In genomic region chr12:6207254-6207942, GRCh38 we compare ENCODE assay signal across 11 cellular contexts. TPM values are rescaled to one million over a fixed set of nuclear protein-coding genes. Genes with fewer than 3 reads are reported as not detected.
DNase-seq lines count a peak whose midpoint lies in the region; ATAC-seq and TF ChIP-seq lines count a peak whose summit lies in the region.
"Had no signal": no experiment of that assay in that cellular context is flagged by ENCODE, and none has a peak within 500 bp of the region (broad histone marks: within the 10 kb centered on the region; RNA-seq: fewer than 3 reads in every experiment).

No MANE protein-coding gene starts in this region.

- no peak for TF ChIP-seq POLR2A in gastrocnemius medialis (IDR thresholded peaks at IDR 0.05)

- H3K4me1 Mint-ChIP-seq in chondrocyte (ENCODE audit: low read depth) = peaks cover 54% of the 10 kb centered on the region

- no peak for DNase-seq in chondrocyte (ENCODE audit: low spot score)
- DNase-seq in gastrocnemius medialis = no peak
- no peak for DNase-seq in NCI-H82 treated with DMSO at 0.1 percent for 48 hours (lab: John Stamatoyannopoulos, UW; ENCODE audit: unreplicated experiment)
- DNase-seq in NCI-H2107 (lab: John Stamatoyannopoulos, UW) = no peak
- DNase-seq in dedifferentiated amniotic fluid mesenchymal stem cell (ENCODE audit: extremely low spot score) = no peak
- no peak for DNase-seq in DMS 273 treated with DMSO at 0.1 percent for 48 hours (lab: John Stamatoyannopoulos, UW)

- H3K27ac Mint-ChIP-seq in chondrocyte (ENCODE audit: unreplicated experiment) = peak overlapping the region; percentile 32
- H3K27ac Mint-ChIP-seq: B cell had no signal

- in situ Hi-C loops in gastrocnemius medialis (cut with MboI; ENCODE audit: low sequenced_read_pairs in 4 of 4) = no loop called here

- H3K27ac ChIP-seq in C4-2B (0 out of 2 replicates have a peak overlapping the region, but pooled peaks have one; percentile 1), layer of hippocampus (ENCODE audit: low read depth, low read length) (peak overlapping the region; percentile 71), gastrocnemius medialis (peak overlapping the region; percentile 36 to 85 (median 82))

- no peak overlapping the region for H3K4me3 Mint-ChIP-seq in chondrocyte (ENCODE audit: unreplicated experiment)
- H3K4me3 Mint-ChIP-seq: B cell; stimulated activated effector memory CD8-positive, alpha-beta T cell treated with anti-CD3 and anti-CD28 coated beads, Interleukin-12 subunit alpha, Interleukin-12 subunit beta, amount 100 ng/mL, for 72 hours had no signal

- no peak for TF ChIP-seq CTCF in C4-2B (conservative IDR thresholded peaks at IDR 0.05)
- no peak for TF ChIP-seq CTCF in chondrocyte (IDR thresholded peaks at IDR 0.05)
- TF ChIP-seq CTCF in gastrocnemius medialis (IDR thresholded peaks at IDR 0.05 in 4 of 5, conservative IDR thresholded peaks at IDR 0.05 in 1 of 5) = no peak

- H3K9me3 Mint-ChIP-seq in chondrocyte (ENCODE audit: low read depth) = no peaks in the 10 kb centered on the region
- H3K9me3 Mint-ChIP-seq: stimulated activated effector memory CD8-positive, alpha-beta T cell treated with anti-CD3 and anti-CD28 coated beads, Interleukin-12 subunit alpha, Interleukin-12 subunit beta, amount 100 ng/mL, for 72 hours had no signal

- peaks cover 32 to 37% of the 10 kb centered on the region in 2 donors for H3K4me1 ChIP-seq in gastrocnemius medialis

- no peaks in the 10 kb centered on the region for H3K27me3 Mint-ChIP-seq in chondrocyte (ENCODE audit: low read depth)

- H3K27me3 ChIP-seq in layer of hippocampus (ENCODE audit: control insufficient read depth, insufficient read depth, low read length) = no peaks in the 10 kb centered on the region
- no peaks in the 10 kb centered on the region for H3K27me3 ChIP-seq in gastrocnemius medialis

- H3K4me3 ChIP-seq in gastrocnemius medialis = no peak overlapping the region
- H3K4me3 ChIP-seq: K562 had no signal

- intact Hi-C loops in gastrocnemius medialis (cut with DNase I; ENCODE audit: low total_unique reads) = no loop called here

- no peaks in the 10 kb centered on the region for H3K36me3 ChIP-seq in gastrocnemius medialis

- no peaks in the 10 kb centered on the region for H3K36me3 Mint-ChIP-seq in chondrocyte (ENCODE audit: low read depth)
- H3K36me3 Mint-ChIP-seq: stimulated activated effector memory CD8-positive, alpha-beta T cell treated with anti-CD3 and anti-CD28 coated beads, Interleukin-12 subunit alpha, Interleukin-12 subunit beta, amount 100 ng/mL, for 72 hours had no signal

- no peak for ATAC-seq in gastrocnemius medialis
- ATAC-seq: K562; stimulated activated effector memory CD8-positive, alpha-beta T cell treated with anti-CD3 and anti-CD28 coated beads, Interleukin-12 subunit alpha, Interleukin-12 subunit beta, amount 100 ng/mL, for 72 hours had no signal

- no peaks in the 10 kb centered on the region for H3K9me3 ChIP-seq in gastrocnemius medialis

RNA-seq across cellular contexts. Expression of gene CD9, which starts 7.2 kb away (rescaled TPM):
- total RNA-seq in chondrocyte = 54.7 to 62.1 TPM (median 60.7 TPM) in 3 replicates
- total RNA-seq in gastrocnemius medialis = 10 to 100 TPM; 26.7 to 50.6 (median 48.4) TPM

Comparison
In these comparisons a context has a peak if more than half of its experiments do, and no peak if none do; other contexts are left out.
1. H3K27ac ChIP-seq: peak in every context shown above with its lines; median percentile 82 in gastrocnemius medialis; 71 in layer of hippocampus; 1 in C4-2B.